Comparison of ENCODE assay signal across 35 cellular contexts in genomic region chr2:226272435-226272834, GRCh38.
"Had no signal": no experiment of that assay in that cellular context is flagged by ENCODE, and none has a peak within 500 bp of the region (broad histone marks: within the 10 kb centered on the region; RNA-seq: fewer than 3 reads in every experiment).

No MANE protein-coding gene starts in this region.

- FAIRE-seq: TTC549 had no signal

- H3K4me3 ChIP-seq: Peyer's patch, SJSA1 had no signal

- H3K36me3 ChIP-seq: brain microvascular endothelial cell, Peyer's patch, SJSA1 had no signal

- H3K27ac Mint-ChIP-seq: activated B cell treated with CpG ODN at 0.5 μM for 24 hours; activated CD4-positive, alpha-beta memory T cell treated with anti-CD3 and anti-CD28 coated beads, Interleukin-2, amount 10 ng/mL, durations not matched to agents 7 days and 5 days; activated CD8-positive, alpha-beta memory T cell treated with anti-CD3 and anti-CD28 coated beads, Interleukin-2, amount 10 ng/mL, durations not matched to agents 7 days and 5 days; activated naive CD4-positive, alpha-beta T cell treated with anti-CD3 and anti-CD28 coated beads, Interleukin-2, amount 10 ng/mL, durations not matched to agents 7 days and 5 days; activated naive CD8-positive, alpha-beta T cell; T-helper 1 cell treated with Interleukin-12 subunit alpha and Interleukin-12 subunit beta and Interleukin-4 antibody, amounts not matched to agents 30 μg/mL and 1 μg/mL, for 36 hours; T-helper 2 cell treated with Interferon-gamma antibody and Interleukin-4, amounts not matched to agents 5 μg/mL and 100 μg/mL, for 36 hours had no signal

- H3K9me2 ChIP-seq: SK-N-SH had no signal

- H3K9me3 ChIP-seq: Peyer's patch, SJSA1, SK-N-SH had no signal

- H3K27ac ChIP-seq: brain microvascular endothelial cell, Peyer's patch, SJSA1, VCaP had no signal

- H3K4me2 ChIP-seq: SK-N-SH had no signal

- H3K27me3 Mint-ChIP-seq: activated CD4-positive, alpha-beta memory T cell treated with anti-CD3 and anti-CD28 coated beads, Interleukin-2, amount 10 ng/mL, durations not matched to agents 7 days and 5 days; activated CD8-positive, alpha-beta memory T cell treated with anti-CD3 and anti-CD28 coated beads, Interleukin-2, amount 10 ng/mL, durations not matched to agents 7 days and 5 days; activated naive CD4-positive, alpha-beta T cell treated with anti-CD3 and anti-CD28 coated beads, Interleukin-2, amount 10 ng/mL, durations not matched to agents 7 days and 5 days; central memory CD8-positive, alpha-beta T cell had no signal

- H3K9ac ChIP-seq: SK-N-SH had no signal

- H3K36me3 Mint-ChIP-seq: activated CD8-positive, alpha-beta memory T cell treated with anti-CD3 and anti-CD28 coated beads, Interleukin-2, amount 10 ng/mL, durations not matched to agents 7 days and 5 days; activated naive CD4-positive, alpha-beta T cell treated with anti-CD3 and anti-CD28 coated beads, Interleukin-2, amount 10 ng/mL, durations not matched to agents 7 days and 5 days; activated naive CD8-positive, alpha-beta T cell had no signal

- H3K27me3 ChIP-seq: brain microvascular endothelial cell, Peyer's patch, SJSA1 had no signal

- H3K4me3 Mint-ChIP-seq: activated B cell treated with CpG ODN at 0.5 μM for 24 hours; activated CD4-positive, alpha-beta memory T cell treated with anti-CD3 and anti-CD28 coated beads, Interleukin-2, amount 10 ng/mL, durations not matched to agents 7 days and 5 days; activated CD8-positive, alpha-beta memory T cell treated with anti-CD3 and anti-CD28 coated beads, Interleukin-2, amount 10 ng/mL, durations not matched to agents 7 days and 5 days; activated naive CD4-positive, alpha-beta T cell treated with anti-CD3 and anti-CD28 coated beads, Interleukin-2, amount 10 ng/mL, durations not matched to agents 7 days and 5 days; activated naive CD8-positive, alpha-beta T cell; central memory CD8-positive, alpha-beta T cell; T-helper 1 cell treated with Interleukin-12 subunit alpha and Interleukin-12 subunit beta and Interleukin-4 antibody, amounts not matched to agents 30 μg/mL and 1 μg/mL, for 36 hours; T-helper 2 cell treated with Interferon-gamma antibody and Interleukin-4, amounts not matched to agents 5 μg/mL and 100 μg/mL, for 36 hours had no signal

- H3K4me1 Mint-ChIP-seq: activated B cell treated with CpG ODN at 0.5 μM for 24 hours; activated CD4-positive, alpha-beta memory T cell treated with anti-CD3 and anti-CD28 coated beads, Interleukin-2, amount 10 ng/mL, durations not matched to agents 7 days and 5 days; activated CD8-positive, alpha-beta memory T cell treated with anti-CD3 and anti-CD28 coated beads, Interleukin-2, amount 10 ng/mL, durations not matched to agents 7 days and 5 days; activated naive CD4-positive, alpha-beta T cell treated with anti-CD3 and anti-CD28 coated beads, Interleukin-2, amount 10 ng/mL, durations not matched to agents 7 days and 5 days; central memory CD8-positive, alpha-beta T cell had no signal

- H3K9me3 Mint-ChIP-seq: activated B cell treated with CpG ODN at 0.5 μM for 24 hours; activated CD4-positive, alpha-beta memory T cell treated with anti-CD3 and anti-CD28 coated beads, Interleukin-2, amount 10 ng/mL, durations not matched to agents 7 days and 5 days; activated naive CD4-positive, alpha-beta T cell treated with anti-CD3 and anti-CD28 coated beads, Interleukin-2, amount 10 ng/mL, durations not matched to agents 7 days and 5 days; central memory CD8-positive, alpha-beta T cell; T-helper 1 cell treated with Interleukin-12 subunit alpha and Interleukin-12 subunit beta and Interleukin-4 antibody, amounts not matched to agents 30 μg/mL and 1 μg/mL, for 36 hours; T-helper 2 cell treated with Interferon-gamma antibody and Interleukin-4, amounts not matched to agents 5 μg/mL and 100 μg/mL, for 36 hours had no signal

- DNase-seq: activated B cell treated with CpG ODN at 0.5 μM for 24 hours; activated CD4-positive, alpha-beta memory T cell treated with anti-CD3 and anti-CD28 coated beads, Interleukin-2, amount 10 ng/mL, durations not matched to agents 7 days and 5 days; activated CD4-positive, alpha-beta T cell treated with anti-CD3 and anti-CD28 coated beads for 4 hours; activated CD4-positive, CD25-positive, alpha-beta regulatory T cell treated with anti-CD3 and anti-CD28 coated beads, Interleukin-2, amount 50 U/mL, for 72 hours; activated CD8-positive, alpha-beta memory T cell treated with anti-CD3 and anti-CD28 coated beads for 24 hours; activated CD8-positive, alpha-beta memory T cell treated with anti-CD3 and anti-CD28 coated beads, Interleukin-2, amount 10 ng/mL, durations not matched to agents 7 days and 5 days; activated CD8-positive, alpha-beta memory T cell treated with anti-CD3 and anti-CD28 coated beads, Interleukin-2, amount 50 U/mL, for 48 hours; activated effector memory CD4-positive, alpha-beta T cell treated with Interleukin-2 at 50 U/mL for 16 hours; activated naive CD4-positive, alpha-beta T cell treated with anti-CD3 and anti-CD28 coated beads, Interleukin-2, amount 10 ng/mL, durations not matched to agents 7 days and 5 days; activated T-cell treated with anti-CD3 and anti-CD28 coated beads, Interleukin-2, amount 50 U/mL, for 48 hours; amniotic stem cell; aorta; brain microvascular endothelial cell; Karpas-422; KBM-7; NCI-H1105; NCI-H1436 treated with DMSO at 0.1 percent for 48 hours; NCI-H1694 treated with DMSO at 0.1 percent for 48 hours; NCI-H2029; NCI-H510A; NCI-H526; NCI-H748 treated with DMSO at 0.1 percent for 48 hours; NK-92 treated with Interleukin-12 subunit alpha and Interleukin-12 subunit beta, amount 100 ng/mL, for 24 hours; PC-3; Peyer's patch; RPMI8226; SHP77 treated with DMSO at 0.1 percent for 48 hours; SK-N-SH had no signal
